Comparison of ENCODE assay signal across 1 cellular context in the genomic region with DNA sequence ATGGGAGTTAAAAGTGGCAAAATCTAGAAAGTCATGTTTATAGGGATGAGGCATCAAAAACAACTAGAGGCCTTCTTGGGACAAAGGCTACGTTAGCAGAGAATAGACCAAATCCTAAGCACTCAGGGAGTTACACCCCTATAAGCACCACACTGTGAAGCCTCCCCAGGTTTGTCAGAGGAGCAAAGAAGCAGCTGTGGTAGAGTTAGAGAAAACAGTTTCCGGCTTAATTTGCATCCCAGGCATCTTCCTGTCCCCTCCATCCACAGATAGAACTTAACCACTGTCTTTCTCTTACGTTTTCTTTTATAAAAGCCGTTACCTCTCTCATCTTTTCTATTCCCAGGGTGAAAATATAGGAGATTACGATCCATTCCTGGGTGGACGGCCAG.
TF ChIP-seq lines count a peak whose summit lies in the region.

No MANE protein-coding gene starts in this region.

TF ChIP-seq in IMR-90, 13 proteins besides CTCF, POLR2A, EP300 and RAD21:
- TF ChIP-seq MAZ (IDR thresholded peaks at IDR 0.05; ENCODE audit: borderline replicate concordance, low read depth, low read length): no peak
- TF ChIP-seq, protein P1, sequence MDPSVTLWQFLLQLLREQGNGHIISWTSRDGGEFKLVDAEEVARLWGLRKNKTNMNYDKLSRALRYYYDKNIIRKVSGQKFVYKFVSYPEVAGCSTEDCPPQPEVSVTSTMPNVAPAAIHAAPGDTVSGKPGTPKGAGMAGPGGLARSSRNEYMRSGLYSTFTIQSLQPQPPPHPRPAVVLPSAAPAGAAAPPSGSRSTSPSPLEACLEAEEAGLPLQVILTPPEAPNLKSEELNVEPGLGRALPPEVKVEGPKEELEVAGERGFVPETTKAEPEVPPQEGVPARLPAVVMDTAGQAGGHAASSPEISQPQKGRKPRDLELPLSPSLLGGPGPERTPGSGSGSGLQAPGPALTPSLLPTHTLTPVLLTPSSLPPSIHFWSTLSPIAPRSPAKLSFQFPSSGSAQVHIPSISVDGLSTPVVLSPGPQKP (IDR thresholded peaks at IDR 0.05; ENCODE audit: borderline replicate concordance, low read depth, low read length): no peak
- TF ChIP-seq MAFK (IDR thresholded peaks at IDR 0.05; ENCODE audit: low read depth, low read length): no peak
- TF ChIP-seq, protein P2, sequence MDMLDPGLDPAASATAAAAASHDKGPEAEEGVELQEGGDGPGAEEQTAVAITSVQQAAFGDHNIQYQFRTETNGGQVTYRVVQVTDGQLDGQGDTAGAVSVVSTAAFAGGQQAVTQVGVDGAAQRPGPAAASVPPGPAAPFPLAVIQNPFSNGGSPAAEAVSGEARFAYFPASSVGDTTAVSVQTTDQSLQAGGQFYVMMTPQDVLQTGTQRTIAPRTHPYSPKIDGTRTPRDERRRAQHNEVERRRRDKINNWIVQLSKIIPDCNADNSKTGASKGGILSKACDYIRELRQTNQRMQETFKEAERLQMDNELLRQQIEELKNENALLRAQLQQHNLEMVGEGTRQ (IDR thresholded peaks at IDR 0.05; ENCODE audit: low read depth, low read length): no peak
- TF ChIP-seq CEBPB (IDR thresholded peaks at IDR 0.05; ENCODE audit: low read depth, low read length): no peak
- TF ChIP-seq FOS (IDR thresholded peaks at IDR 0.05; ENCODE audit: low read depth, low read length): no peak
- no peak for TF ChIP-seq RFX5 (IDR thresholded peaks at IDR 0.05; ENCODE audit: low read depth, low read length)
- no peak for TF ChIP-seq MXI1 (IDR thresholded peaks at IDR 0.05; ENCODE audit: borderline replicate concordance, low read depth, low read length)
- TF ChIP-seq CHD1 (IDR thresholded peaks at IDR 0.05; ENCODE audit: low read depth, low read length): no peak
- no peak for TF ChIP-seq NFE2L2 (IDR thresholded peaks at IDR 0.05; ENCODE audit: low read depth, low read length)
- no peak for TF ChIP-seq SMC3 (IDR thresholded peaks at IDR 0.05; ENCODE audit: low read depth, low read length)
- no peak for TF ChIP-seq BHLHE40 (IDR thresholded peaks at IDR 0.05; ENCODE audit: low read depth, low read length)
- TF ChIP-seq RCOR1 (IDR thresholded peaks at IDR 0.05; ENCODE audit: insufficient replicate concordance, low read length): no peak
